Comparison of ENCODE assay signal across 8 cellular contexts in genomic region chr6:138404666-138405337, GRCh38. TPM values are rescaled to one million over a fixed set of nuclear protein-coding genes. Genes with fewer than 3 reads are reported as not detected.
A peak's percentile ranks its signal among the peaks of the same experiment; 100 is the strongest.
DNase-seq lines count a peak whose midpoint lies in the region; TF ChIP-seq lines count a peak whose summit lies in the region.

No MANE protein-coding gene starts in this region.

- no peaks in the 10 kb centered on the region for H3K27me3 Mint-ChIP-seq in osteocyte (ENCODE audit: unreplicated experiment)

- TF ChIP-seq CTCF in fibroblast of the aortic adventitia (IDR thresholded peaks at IDR 0.05; ENCODE audit: insufficient read depth, low read length) = no peak
- no peak for TF ChIP-seq CTCF in osteocyte (IDR thresholded peaks at IDR 0.05)

- peak overlapping the region; percentile 73 for H3K27ac Mint-ChIP-seq in osteocyte (ENCODE audit: unreplicated experiment)

- H3K4me1 Mint-ChIP-seq in osteocyte (ENCODE audit: unreplicated experiment) = peaks cover 14% of the 10 kb centered on the region

- H3K4me3 Mint-ChIP-seq in osteocyte (ENCODE audit: unreplicated experiment) = peak overlapping the region; percentile 86

- DNase-seq in EH (ENCODE audit: low read depth) (peak; percentile 17), HT-29 (ENCODE audit: low spot score) (peak; percentile 42), fibroblast of the aortic adventitia (ENCODE audit: low read depth) (peak; percentile 23), osteocyte (ENCODE audit: extremely low spot score, unreplicated experiment) (peak; percentile 81), islet precursor cell (no peak), DMS 273 (lab: John Stamatoyannopoulos, UW; ENCODE audit: unreplicated experiment) (no peak), ACHN (no peak)
- DNase-seq in activated CD8-positive, alpha-beta memory T cell treated with anti-CD3 and anti-CD28 coated beads, Interleukin-2, amount 50 U/mL, for 4 hours = peak; percentile 21

- no peaks in the 10 kb centered on the region for H3K9me3 Mint-ChIP-seq in osteocyte (ENCODE audit: unreplicated experiment)

- in situ Hi-C loops in ACHN (cut with HindIII; ENCODE audit: low pct_ligation_motif_present, low pct_unique_long_range_greater_than_20kb, low sequenced_read_pairs) = no loop called here

- peak overlapping the region; percentile 75 for H3K4me3 ChIP-seq in fibroblast of the aortic adventitia (ENCODE audit: low read depth, low read length)

- peaks cover 34% of the 10 kb centered on the region for H3K36me3 Mint-ChIP-seq in osteocyte (ENCODE audit: unreplicated experiment)

RNA-seq across cellular contexts. Expression of gene HEBP2, which starts 0.8 kb away (rescaled TPM):
- total RNA-seq in HT-29 (2014; rRNA removed; shearing (Covaris generic)) = 124 and 130 TPM in 2 replicates
- total RNA-seq in fibroblast of the aortic adventitia (ENCODE audit: low replicate concordance) = 17.1 and 40.7 TPM in 2 replicates
- total RNA-seq in osteocyte = 33.9 and 36.8 TPM in 2 replicates

RNA-seq across cellular contexts. Expression of gene SMIM28, which starts 27.1 kb away (rescaled TPM):
- not detected in 2 replicates for total RNA-seq in HT-29 (2014; rRNA removed; shearing (Covaris generic))
- total RNA-seq in fibroblast of the aortic adventitia (ENCODE audit: low replicate concordance) (not detected in 2 replicates), osteocyte (not detected in 2 replicates)

Comparison
In these comparisons a context has a peak if more than half of its experiments do, and no peak if none do; other contexts are left out.
1. DNase-seq: peak in EH (single experiment), HT-29 (single experiment), activated CD8-positive, alpha-beta memory T cell treated with anti-CD3 and anti-CD28 coated beads, Interleukin-2, amount 50 U/mL, for 4 hours (single experiment), fibroblast of the aortic adventitia (single experiment) and osteocyte (single experiment); none in islet precursor cell (single experiment), DMS 273 (single experiment) and ACHN (single experiment).